12 cellular contexts compared by ENCODE assay signal in the genomic region with DNA sequence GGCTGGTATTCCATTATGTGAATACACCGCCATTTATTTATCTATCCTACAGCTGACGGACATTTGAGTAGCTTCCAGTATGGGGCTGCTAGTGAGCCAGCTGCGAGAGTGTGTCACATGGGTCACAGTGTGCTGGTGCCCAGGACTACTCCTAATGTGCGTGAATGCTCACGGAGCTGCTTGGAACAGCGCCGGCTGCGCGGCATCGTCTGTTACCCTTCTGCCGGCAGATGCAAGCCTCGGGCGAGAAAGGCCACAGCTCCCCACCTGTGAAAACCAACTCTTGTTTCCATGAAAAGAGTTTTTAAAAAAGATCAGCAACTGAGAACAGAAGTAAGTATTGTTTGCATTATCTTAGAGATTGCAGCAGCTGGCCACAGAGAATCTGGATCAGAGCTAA.
DNase-seq lines count a peak whose midpoint lies in the region; ATAC-seq and TF ChIP-seq lines count a peak whose summit lies in the region.
"Had no signal": no experiment of that assay in that cellular context is flagged by ENCODE, and none has a peak within 500 bp of the region (broad histone marks: within the 10 kb centered on the region; RNA-seq: fewer than 3 reads in every experiment).

No MANE protein-coding gene starts in this region.

- CTCF ChIA-PET in AG04450 (lab: Charles Lee), result interaction anchor here (1.0 to 2.9 kb wide), 2 partner anchors 215 to 235 kb away, joined by 3 to 11 read pairs; no protein-coding TSS in a partner anchor

- no peaks in the 10 kb centered on the region for H3K79me2 ChIP-seq in trophoblast cell (ENCODE audit: control insufficient read depth, insufficient read depth, low read length, poor library complexity)

- H3K27me3 ChIP-seq in AG04450 (ENCODE audit: control insufficient read depth, insufficient read depth, low read length), result no peaks in the 10 kb centered on the region
- H3K27me3 ChIP-seq in trophoblast cell (ENCODE audit: insufficient read depth, low read length), result no peaks in the 10 kb centered on the region
- peaks cover 0 to 8% (median 0%) of the 10 kb centered on the region in 7 donors for H3K27me3 ChIP-seq in spleen (replicated peaks in 1 of 7)
- H3K27me3 ChIP-seq: ascending aorta, vagina had no signal

- no peak for ATAC-seq in GM18868 (IDR thresholded peaks at IDR 0.05; ENCODE audit: unreplicated experiment)

- DNase-seq in AG04450 (ENCODE audit: low read depth, low spot score) (no peak), NCI-H1694 (lab: John Stamatoyannopoulos, UW) (peak; percentile 82), cerebellar cortex (ENCODE audit: low spot score) (peak; percentile 29), medulla oblongata (ENCODE audit: extremely low spot score) (peak; percentile 83), trophoblast cell (no peak), spleen (no peak), HK-2 (ENCODE audit: unreplicated experiment) (no peak)
- DNase-seq: NCI-H2227 treated with DMSO at 0.1 percent for 48 hours had no signal

- no peak overlapping the region for H3K4ac ChIP-seq in trophoblast cell (ENCODE audit: low read depth, low read length)

- H3K4me1 ChIP-seq in trophoblast cell (ENCODE audit: control insufficient read depth in 1 of 2, insufficient read depth in 2 of 2, low read length in 2 of 2), result no peaks in the 10 kb centered on the region
- H3K4me1 ChIP-seq in spleen, result peaks cover 0 to 19% (median 9%) of the 10 kb centered on the region in 6 donors
- H3K4me1 ChIP-seq: ascending aorta had no signal

- H3K4me3 ChIP-seq in AG04450 (ENCODE audit: low read depth, low read length) (no peak overlapping the region), trophoblast cell (ENCODE audit: low read depth, low read length) (no peak overlapping the region), spleen (no peak overlapping the region)
- H3K4me3 ChIP-seq: ascending aorta, vagina had no signal

- H2BK120ac ChIP-seq in trophoblast cell (ENCODE audit: insufficient read depth, low read length, poor library complexity), result no peak overlapping the region

- H2AK5ac ChIP-seq in trophoblast cell (ENCODE audit: low read length), result no peak overlapping the region

- POLR2A ChIA-PET in AG04450 (lab: Yijun Ruan, JAX), result interaction anchor here (0.8 kb wide), 1 partner anchor 142 kb away, joined by 3 read pairs; a partner anchor contains a TSS

- no peak overlapping the region for H3K23ac ChIP-seq in trophoblast cell (ENCODE audit: low read length)

- no peak overlapping the region for H3K14ac ChIP-seq in trophoblast cell (ENCODE audit: low read length)

- H3K18ac ChIP-seq in trophoblast cell (ENCODE audit: low read length), result no peak overlapping the region

- H3K27ac ChIP-seq in AG04450 (ENCODE audit: low read depth, low read length) (peak overlapping the region; percentile 11), trophoblast cell (ENCODE audit: low read depth, low read length) (no peak overlapping the region), spleen (no peak overlapping the region)
- H3K27ac ChIP-seq: ascending aorta, RWPE1, vagina had no signal

- no peak overlapping the region for H4K8ac ChIP-seq in trophoblast cell (ENCODE audit: low read depth, low read length)

- H3K9ac ChIP-seq in trophoblast cell (ENCODE audit: low read length), result no peak overlapping the region

- TF ChIP-seq CTCF in AG04450 (IDR thresholded peaks at IDR 0.05; ENCODE audit: low read depth, low read length) (no peak), spleen (IDR thresholded peaks at IDR 0.05 in 8 of 11, conservative IDR thresholded peaks at IDR 0.05 in 3 of 11) (no peak)

- no peak overlapping the region for H2BK5ac ChIP-seq in trophoblast cell (ENCODE audit: low read depth, low read length, poor library complexity)

- no peak for TF ChIP-seq POLR2A in spleen (IDR thresholded peaks at IDR 0.05)

- no peak overlapping the region for H3K4me2 ChIP-seq in trophoblast cell (ENCODE audit: low read length)

- no peak overlapping the region for H2AFZ ChIP-seq in trophoblast cell (ENCODE audit: insufficient read depth, low read length, poor library complexity)

- no peak overlapping the region for H4K12ac ChIP-seq in trophoblast cell (ENCODE audit: low read depth, low read length)

- H3K36me3 ChIP-seq in trophoblast cell (ENCODE audit: control insufficient read depth in 1 of 2, insufficient read depth in 2 of 2, low read length in 2 of 2) (no peaks in the 10 kb centered on the region), spleen (no peaks in the 10 kb centered on the region)
- H3K36me3 ChIP-seq: ascending aorta, vagina had no signal

- intact Hi-C loops in spleen (cut with DNase I; ENCODE audit: low total_unique reads), result no loop called here

- H3K79me1 ChIP-seq in trophoblast cell (ENCODE audit: low read length), result no peaks in the 10 kb centered on the region

- WGBS in trophoblast cell (ENCODE audit: extremely low coverage, insufficient coverage, insufficient read length), result no CpG with 5 or more reads among the region's 13 CpGs
- 92 to 97% (median 95%) methylated on average over 13 of the region's 13 CpGs for WGBS in spleen, 5 donors

- no peak overlapping the region for H2BK12ac ChIP-seq in trophoblast cell (ENCODE audit: low read length)

- H4K91ac ChIP-seq in trophoblast cell (ENCODE audit: low read depth, low read length), result no peak overlapping the region

- H3K9me3 ChIP-seq in AG04450 (ENCODE audit: control insufficient read depth, insufficient read depth, low read length) (no peaks in the 10 kb centered on the region), trophoblast cell (ENCODE audit: insufficient read depth, low read depth, low read length) (no peaks in the 10 kb centered on the region), spleen (no peaks in the 10 kb centered on the region)
- H3K9me3 ChIP-seq: ascending aorta, vagina had no signal

Comparison
In these comparisons a context has a peak if more than half of its experiments do, and no peak if none do; other contexts are left out.
1. DNase-seq: peak in NCI-H1694 (single experiment), cerebellar cortex (single experiment) and medulla oblongata (single experiment); none in AG04450 (single experiment), trophoblast cell (0 of 2), spleen (single experiment) and HK-2 (single experiment).